9 cellular contexts compared by ENCODE assay signal in genomic region chr13:106151056-106151699, GRCh38.
DNase-seq lines count a peak whose midpoint lies in the region; TF ChIP-seq lines count a peak whose summit lies in the region.
"Had no signal": no experiment of that assay in that cellular context is flagged by ENCODE, and none has a peak within 500 bp of the region (broad histone marks: within the 10 kb centered on the region; RNA-seq: fewer than 3 reads in every experiment).

No MANE protein-coding gene starts in this region.

- peaks cover 6% of the 10 kb centered on the region for H3K36me3 Mint-ChIP-seq in MCF 10A (ENCODE audit: insufficient read depth, unreplicated experiment)

- POLR2A ChIA-PET in MCF 10A (lab: Yijun Ruan, JAX) = interaction anchor here (0.7 to 2.6 kb wide), 15 partner anchors 9 to 384 kb away, joined by 3 to 10 read pairs (median 3); partner anchors contain the start of gene EFNB2

- TF ChIP-seq CTCF in MCF 10A (IDR thresholded peaks at IDR 0.05; ENCODE audit: unreplicated experiment) = no peak

- intact Hi-C loops in MCF 10A (cut with micrococcal nuclease) = loop anchor here (1.0 to 5.0 kb wide), 3 partner anchors 46 to 381 kb away; no protein-coding TSS in a partner anchor

- H3K27ac Mint-ChIP-seq in MCF 10A (ENCODE audit: low read depth, unreplicated experiment) = peak overlapping the region; percentile 96
- H3K27ac Mint-ChIP-seq: nephron had no signal

- CTCF ChIA-PET in MCF 10A (lab: Yijun Ruan, JAX) = interaction anchor here (0.5 to 1.1 kb wide), 7 partner anchors 10 to 1176 kb away, joined by 3 to 5 read pairs (median 4); no protein-coding TSS in a partner anchor

- DNase-seq in A172 (ENCODE audit: low spot score) (peak; percentile 100), HS-5 (ENCODE audit: low read depth) (peak; percentile 77), MCF 10A (ENCODE audit: unreplicated experiment) (peak; percentile 97), kidney tubule cell (ENCODE audit: low spot score) (peak; percentile 97), SKM-1 (lab: John Stamatoyannopoulos, UW; ENCODE audit: unreplicated experiment) (no peak), NCI-H774 (lab: John Stamatoyannopoulos, UW) (no peak), NCI-H446 (lab: John Stamatoyannopoulos, UW) (no peak)
- DNase-seq in activated CD4-positive, alpha-beta T cell treated with anti-CD3 and anti-CD28 coated beads for 4 hours = no peak

- BruUV-seq in MCF 10A (replicated peaks; lab: Mats Ljungman, UMichigan) = no TSS peak

- H3K4me1 Mint-ChIP-seq in MCF 10A (ENCODE audit: insufficient read depth, unreplicated experiment) = peaks cover 59% of the 10 kb centered on the region
- H3K4me1 Mint-ChIP-seq: nephron had no signal

- no peaks in the 10 kb centered on the region for H3K27me3 Mint-ChIP-seq in MCF 10A (ENCODE audit: insufficient read depth, unreplicated experiment)

- H3K4me3 Mint-ChIP-seq in MCF 10A (ENCODE audit: unreplicated experiment) = peak overlapping the region; percentile 47
- H3K4me3 Mint-ChIP-seq: nephron had no signal

- no peaks in the 10 kb centered on the region for H3K9me3 Mint-ChIP-seq in MCF 10A (ENCODE audit: unreplicated experiment)
- H3K9me3 Mint-ChIP-seq: nephron had no signal

Comparison
In these comparisons a context has a peak if more than half of its experiments do, and no peak if none do; other contexts are left out.
1. DNase-seq: peak in A172 (single experiment), HS-5 (single experiment), MCF 10A (single experiment) and kidney tubule cell (single experiment); none in activated CD4-positive, alpha-beta T cell treated with anti-CD3 and anti-CD28 coated beads for 4 hours (0 of 2), SKM-1 (single experiment), NCI-H774 (single experiment) and NCI-H446 (0 of 2).